ENCODE assay signal across 1 cellular context in the genomic region with DNA sequence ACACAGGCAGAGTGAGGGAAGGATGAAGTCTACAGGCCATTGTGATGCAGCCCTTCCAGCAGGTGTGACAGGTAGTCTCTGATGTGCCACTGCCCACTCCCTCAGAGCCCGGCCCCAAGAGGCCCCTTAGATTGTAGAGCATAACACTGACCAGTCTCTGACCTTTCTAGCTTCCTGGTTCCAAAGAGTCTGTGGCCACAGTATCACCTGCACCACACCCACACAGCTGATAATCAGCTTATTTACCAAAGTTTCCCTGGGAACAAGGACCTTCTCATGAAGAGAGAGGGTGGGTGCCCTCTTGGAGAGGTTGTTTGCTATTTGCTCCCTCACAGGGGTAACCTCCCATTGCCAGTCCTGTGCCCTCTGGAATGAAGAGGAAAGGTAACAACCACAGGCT.
TF ChIP-seq lines count a peak whose summit lies in the region.

No MANE protein-coding gene starts in this region.

TF ChIP-seq in K562, 482 proteins besides CTCF, POLR2A, EP300 and RAD21:
- TF ChIP-seq FOXK2 (conservative IDR thresholded peaks at IDR 0.05 in 1 of 2, IDR thresholded peaks at IDR 0.05 in 1 of 2; ENCODE audit: low read depth in 2 of 2), result 0 out of 4 replicates have a peak, but pooled peaks of 1 of the 2 experiments have one; percentile 15
- 0 out of 2 replicates have a peak, but pooled peaks have one; percentile 31 for TF ChIP-seq TFAP4 (CRISPR knock-in tag; IDR thresholded peaks at IDR 0.05; ENCODE audit: borderline replicate concordance)
- TF ChIP-seq, protein P1, sequence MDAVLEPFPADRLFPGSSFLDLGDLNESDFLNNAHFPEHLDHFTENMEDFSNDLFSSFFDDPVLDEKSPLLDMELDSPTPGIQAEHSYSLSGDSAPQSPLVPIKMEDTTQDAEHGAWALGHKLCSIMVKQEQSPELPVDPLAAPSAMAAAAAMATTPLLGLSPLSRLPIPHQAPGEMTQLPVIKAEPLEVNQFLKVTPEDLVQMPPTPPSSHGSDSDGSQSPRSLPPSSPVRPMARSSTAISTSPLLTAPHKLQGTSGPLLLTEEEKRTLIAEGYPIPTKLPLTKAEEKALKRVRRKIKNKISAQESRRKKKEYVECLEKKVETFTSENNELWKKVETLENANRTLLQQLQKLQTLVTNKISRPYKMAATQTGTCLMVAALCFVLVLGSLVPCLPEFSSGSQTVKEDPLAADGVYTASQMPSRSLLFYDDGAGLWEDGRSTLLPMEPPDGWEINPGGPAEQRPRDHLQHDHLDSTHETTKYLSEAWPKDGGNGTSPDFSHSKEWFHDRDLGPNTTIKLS (IDR thresholded peaks at IDR 0.05; ENCODE audit: borderline replicate concordance, low read depth), result no peak
- peak; percentile 41; the same call in 1 of the 2 replicates for TF ChIP-seq TCF3 (CRISPR knock-in tag; IDR thresholded peaks at IDR 0.05)
- no peak for TF ChIP-seq ZBTB12 (CRISPR knock-in tag; IDR thresholded peaks at IDR 0.05)
- TF ChIP-seq ID3 (CRISPR knock-in tag; IDR thresholded peaks at IDR 0.05), result no peak
- TF ChIP-seq ID3 (tag; IDR thresholded peaks at IDR 0.05), result peak; percentile 73
- no peak for TF ChIP-seq ZBTB43 (CRISPR knock-in tag; IDR thresholded peaks at IDR 0.05)
- TF ChIP-seq NELFE (IDR thresholded peaks at IDR 0.05; ENCODE audit: insufficient read depth, insufficient read length), result no peak
- TF ChIP-seq FOXJ3 (CRISPR knock-in tag; IDR thresholded peaks at IDR 0.05), result 0 out of 2 replicates have a peak, but pooled peaks have one; percentile 22
- TF ChIP-seq ZNF444 (CRISPR knock-in tag; IDR thresholded peaks at IDR 0.05), result no peak
- TF ChIP-seq ZFX (CRISPR knock-in tag; IDR thresholded peaks at IDR 0.05), result no peak
- TF ChIP-seq, protein P2, sequence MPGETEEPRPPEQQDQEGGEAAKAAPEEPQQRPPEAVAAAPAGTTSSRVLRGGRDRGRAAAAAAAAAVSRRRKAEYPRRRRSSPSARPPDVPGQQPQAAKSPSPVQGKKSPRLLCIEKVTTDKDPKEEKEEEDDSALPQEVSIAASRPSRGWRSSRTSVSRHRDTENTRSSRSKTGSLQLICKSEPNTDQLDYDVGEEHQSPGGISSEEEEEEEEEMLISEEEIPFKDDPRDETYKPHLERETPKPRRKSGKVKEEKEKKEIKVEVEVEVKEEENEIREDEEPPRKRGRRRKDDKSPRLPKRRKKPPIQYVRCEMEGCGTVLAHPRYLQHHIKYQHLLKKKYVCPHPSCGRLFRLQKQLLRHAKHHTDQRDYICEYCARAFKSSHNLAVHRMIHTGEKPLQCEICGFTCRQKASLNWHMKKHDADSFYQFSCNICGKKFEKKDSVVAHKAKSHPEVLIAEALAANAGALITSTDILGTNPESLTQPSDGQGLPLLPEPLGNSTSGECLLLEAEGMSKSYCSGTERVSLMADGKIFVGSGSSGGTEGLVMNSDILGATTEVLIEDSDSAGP (CRISPR knock-in tag; IDR thresholded peaks at IDR 0.05), result no peak
- no peak for TF ChIP-seq CAMTA2 (CRISPR knock-in tag; conservative IDR thresholded peaks at IDR 0.05)
- no peak for TF ChIP-seq RNF2 (IDR thresholded peaks at IDR 0.05)
- TF ChIP-seq RFX1 (IDR thresholded peaks at IDR 0.05), result peak; percentile 56
- TF ChIP-seq, protein P3, sequence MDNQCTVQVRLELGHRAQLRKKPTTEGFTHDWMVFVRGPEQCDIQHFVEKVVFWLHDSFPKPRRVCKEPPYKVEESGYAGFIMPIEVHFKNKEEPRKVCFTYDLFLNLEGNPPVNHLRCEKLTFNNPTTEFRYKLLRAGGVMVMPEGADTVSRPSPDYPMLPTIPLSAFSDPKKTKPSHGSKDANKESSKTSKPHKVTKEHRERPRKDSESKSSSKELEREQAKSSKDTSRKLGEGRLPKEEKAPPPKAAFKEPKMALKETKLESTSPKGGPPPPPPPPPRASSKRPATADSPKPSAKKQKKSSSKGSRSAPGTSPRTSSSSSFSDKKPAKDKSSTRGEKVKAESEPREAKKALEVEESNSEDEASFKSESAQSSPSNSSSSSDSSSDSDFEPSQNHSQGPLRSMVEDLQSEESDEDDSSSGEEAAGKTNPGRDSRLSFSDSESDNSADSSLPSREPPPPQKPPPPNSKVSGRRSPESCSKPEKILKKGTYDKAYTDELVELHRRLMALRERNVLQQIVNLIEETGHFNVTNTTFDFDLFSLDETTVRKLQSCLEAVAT (IDR thresholded peaks at IDR 0.05), result no peak
- TF ChIP-seq TCF15 (CRISPR knock-in tag; IDR thresholded peaks at IDR 0.05), result no peak
